In genomic region chrX:149937328-149937727, GRCh38 we compare ENCODE assay signal across 10 cellular contexts. TPM values are rescaled to one million over a fixed set of nuclear protein-coding genes. Genes with fewer than 3 reads are reported as not detected.
DNase-seq lines count a peak whose midpoint lies in the region; ATAC-seq and TF ChIP-seq lines count a peak whose summit lies in the region.
"Not testable (repeated sequence)": the region's sequence is repeated elsewhere in the genome, so short reads cannot be mapped to it uniquely, and the experiment has no call there.
"Had no signal": no experiment of that assay in that cellular context is flagged by ENCODE, and none has a peak within 500 bp of the region (broad histone marks: within the 10 kb centered on the region; RNA-seq: fewer than 3 reads in every experiment).

No MANE protein-coding gene starts in this region.

- H3K27me3 ChIP-seq in DOHH2 (ENCODE audit: control insufficient read depth, low read length); MG63; fibroblast of lung (ENCODE audit: control insufficient read depth, insufficient read depth, low read length); right lobe of liver; ovary; tibial nerve: not testable (repeated sequence)

- H3K9me3 ChIP-seq in DOHH2 (ENCODE audit: control insufficient read depth, insufficient read depth, low read length); MG63; fibroblast of lung (ENCODE audit: control insufficient read depth, insufficient read depth, low read depth, low read length); right lobe of liver; ovary; tibial nerve: not testable (repeated sequence)

- peak overlapping the region; percentile 96 for H3K9ac ChIP-seq in fibroblast of lung (ENCODE audit: insufficient read depth, low read length)

- H4K20me1 ChIP-seq in DOHH2 (ENCODE audit: control insufficient read depth, insufficient read depth, low read depth, low read length); fibroblast of lung (ENCODE audit: control insufficient read depth, extremely low read depth, insufficient read depth, low read length): not testable (repeated sequence)

- not testable (repeated sequence) for H3K4me1 ChIP-seq in DOHH2 (ENCODE audit: control insufficient read depth, low read length); fibroblast of lung (ENCODE audit: control insufficient read depth, extremely low read depth, insufficient read depth, low read length); right lobe of liver; ovary (ENCODE audit: insufficient read depth); tibial nerve

- peaks cover 13% of the 10 kb centered on the region for H3K79me2 ChIP-seq in DOHH2 (ENCODE audit: control insufficient read depth, low read length)
- not testable (repeated sequence) for H3K79me2 ChIP-seq in fibroblast of lung (ENCODE audit: control insufficient read depth, insufficient read depth, low read length)

- H3K9me2 ChIP-seq in DOHH2 (replicated peaks; ENCODE audit: control insufficient read depth, low read length): not testable (repeated sequence)

- H2AFZ ChIP-seq in fibroblast of lung (ENCODE audit: low read length): not testable (repeated sequence)

- peak overlapping the region; percentile 82 for H3K4me3 Mint-ChIP-seq in activated CD4-positive, alpha-beta T cell treated with anti-CD3 and anti-CD28 coated beads for 36 hours
- peak overlapping the region; percentile 82 to 96 (median 91) for H3K4me3 Mint-ChIP-seq in brain

- TF ChIP-seq CTCF in DOHH2 (IDR thresholded peaks at IDR 0.05; ENCODE audit: low read depth, low read length, poor library complexity, severe bottlenecking); brain (conservative IDR thresholded peaks at IDR 0.05); fibroblast of lung (conservative IDR thresholded peaks at IDR 0.05 in 1 of 2, IDR thresholded peaks at IDR 0.05 in 1 of 2; ENCODE audit: low read depth in 1 of 2, low read length in 2 of 2); right lobe of liver (IDR thresholded peaks at IDR 0.05); ovary (IDR thresholded peaks at IDR 0.05); tibial nerve (IDR thresholded peaks at IDR 0.05): not testable (repeated sequence)

- H3K4me3 ChIP-seq in DOHH2 (ENCODE audit: low read length): peak overlapping the region; percentile 87
- H3K4me3 ChIP-seq in MG63: peak overlapping the region; percentile 90
- peak overlapping the region; percentile 68 to 79 (median 78) for H3K4me3 ChIP-seq in fibroblast of lung (replicated peaks in 1 of 4; ENCODE audit: control extremely low read depth in 1 of 4, insufficient read depth in 1 of 4, low read depth in 3 of 4, low read length in 4 of 4)
- peak overlapping the region; percentile 41 to 71 (median 65) for H3K4me3 ChIP-seq in right lobe of liver
- peak overlapping the region; percentile 61 for H3K4me3 ChIP-seq in ovary
- H3K4me3 ChIP-seq in tibial nerve: peak overlapping the region; percentile 44 to 82 (median 56)

- POLR2A ChIA-PET in activated CD4-positive, alpha-beta T cell treated with anti-CD3 and anti-CD28 coated beads for 36 hours (lab: Charles Lee): not testable (repeated sequence)

- H3K4me1 Mint-ChIP-seq in activated CD4-positive, alpha-beta T cell treated with anti-CD3 and anti-CD28 coated beads for 36 hours; brain: not testable (repeated sequence)

- not testable (repeated sequence) for H3K36me3 ChIP-seq in DOHH2 (ENCODE audit: control insufficient read depth, low read length); MG63; fibroblast of lung (ENCODE audit: control insufficient read depth, insufficient read depth, low read length); right lobe of liver; ovary
- peaks cover 0 to 11% (median 0%) of the 10 kb centered on the region in 3 donors for H3K36me3 ChIP-seq in tibial nerve

- H3K9me3 Mint-ChIP-seq in activated CD4-positive, alpha-beta T cell treated with anti-CD3 and anti-CD28 coated beads for 36 hours (ENCODE audit: low read depth): not testable (repeated sequence)
- peaks cover 0 to 19% (median 3%) of the 10 kb centered on the region in 5 experiments for H3K9me3 Mint-ChIP-seq in brain

- ATAC-seq in activated CD4-positive, alpha-beta T cell treated with anti-CD3 and anti-CD28 coated beads for 36 hours; right lobe of liver: not testable (repeated sequence)

- CTCF ChIA-PET in activated CD4-positive, alpha-beta T cell treated with anti-CD3 and anti-CD28 coated beads for 36 hours (lab: Charles Lee): not testable (repeated sequence)

- whole genome bisulfite sequencing in right lobe of liver (ENCODE audit: insufficient coverage, low coverage, low lambda C conversion rate, missing lambda C conversion rate): 56% methylated on average over 2 of the region's 5 CpGs
- WGBS in ovary, 3 donors: 52 to 65% (median 53%) methylated on average over 5 of the region's 5 CpGs
- 46 to 63% methylated on average over 3 to 5 of the region's 5 CpGs for WGBS in tibial nerve, 2 donors

- not testable (repeated sequence) for H3K27me3 Mint-ChIP-seq in activated CD4-positive, alpha-beta T cell treated with anti-CD3 and anti-CD28 coated beads for 36 hours; brain

- peak overlapping the region; percentile 73 for H3K4me2 ChIP-seq in DOHH2 (ENCODE audit: low read length)
- peak overlapping the region; percentile 81 for H3K4me2 ChIP-seq in fibroblast of lung (ENCODE audit: extremely low read depth, insufficient read depth, low read length)

- not testable (repeated sequence) for TF ChIP-seq EP300 in ovary (IDR thresholded peaks at IDR 0.05); tibial nerve (IDR thresholded peaks at IDR 0.05)

- H3K36me3 Mint-ChIP-seq in activated CD4-positive, alpha-beta T cell treated with anti-CD3 and anti-CD28 coated beads for 36 hours (ENCODE audit: low read depth); brain: not testable (repeated sequence)

- intact Hi-C loops in activated CD4-positive, alpha-beta T cell treated with anti-CD3 and anti-CD28 coated beads for 36 hours (cut with DNase I, micrococcal nuclease): loop anchor here in 1 of 2 experiments (5.0 kb wide), 1 partner anchor 755 kb away; the partner anchor contains the start of gene MTMR1
- intact Hi-C loops in right lobe of liver (cut with DNase I); ovary (cut with DNase I): not testable (repeated sequence)

- DNase-seq in MG63; activated CD4-positive, alpha-beta T cell treated with anti-CD3 and anti-CD28 coated beads for 36 hours; fibroblast of lung (ENCODE audit: low read depth in 2 of 2); right lobe of liver; ovary; tibial nerve (ENCODE audit: low spot score in 2 of 2): not testable (repeated sequence)

- TF ChIP-seq POLR2A in right lobe of liver (IDR thresholded peaks at IDR 0.05); ovary (IDR thresholded peaks at IDR 0.05); tibial nerve (IDR thresholded peaks at IDR 0.05): not testable (repeated sequence)

- H3K27ac ChIP-seq in DOHH2 (ENCODE audit: low read depth, low read length): not testable (repeated sequence)
- H3K27ac ChIP-seq in fibroblast of lung (ENCODE audit: insufficient read depth, low read length) (peak overlapping the region; percentile 97), right lobe of liver (peak overlapping the region in 1 of 3 donors; percentile 88), ovary (peak overlapping the region; percentile 76 to 93), tibial nerve (peak overlapping the region; percentile 86 to 97 (median 89))

- H3K27ac Mint-ChIP-seq in activated CD4-positive, alpha-beta T cell treated with anti-CD3 and anti-CD28 coated beads for 36 hours: peak overlapping the region; percentile 82
- peak overlapping the region in 3 of 5 experiments; percentile 81 to 97 (median 82) for H3K27ac Mint-ChIP-seq in brain

- H3F3A ChIP-seq in DOHH2 (ENCODE audit: control insufficient read depth, insufficient read depth): not testable (repeated sequence)

RNA-seq across cellular contexts. Expression of gene EOLA2, which starts 1.0 kb away (rescaled TPM):
- 50.6 and 51.1 TPM in 2 replicates for total RNA-seq in MG63 (2014; rRNA removed; shearing (Covaris generic); ENCODE audit: low replicate concordance)
- total RNA-seq in activated CD4-positive, alpha-beta T cell treated with anti-CD3 and anti-CD28 coated beads for 36 hours: 10 to 100 TPM; 11.5 to 27.7 TPM
- polyA plus RNA-seq in brain (ENCODE audit: insufficient read depth, low read depth, low replicate concordance) (33.8 TPM), fibroblast of lung (31.6 and 34.9 TPM in 2 replicates), ovary (10 to 100 TPM; 16.4 to 23.7 TPM)
- total RNA-seq in fibroblast of lung (15.9 and 17.2 TPM in 2 replicates), right lobe of liver (10 to 100 TPM; 13.8 to 26.9 (median 16.7) TPM), ovary (10 to 100 TPM; 23.0 to 37.9 (median 32.5) TPM), tibial nerve (10 to 100 TPM; 35.0 to 40.8 (median 38.3) TPM)
- polyA plus RNA-seq in fibroblast of lung (2012): 28.2 and 32.6 TPM in 2 replicates
- 19.9 and 25.1 TPM in 2 replicates for polyA minus RNA-seq in fibroblast of lung (ENCODE audit: low replicate concordance)

RNA-seq across cellular contexts. Expression of gene HSFX4, which starts 8.0 kb away (rescaled TPM):
- not detected in 2 replicates for total RNA-seq in MG63 (2014; rRNA removed; shearing (Covaris generic); ENCODE audit: low replicate concordance)
- not detected for total RNA-seq in activated CD4-positive, alpha-beta T cell treated with anti-CD3 and anti-CD28 coated beads for 36 hours
- polyA plus RNA-seq in brain (ENCODE audit: insufficient read depth, low read depth, low replicate concordance) (not detected), fibroblast of lung (not detected in 2 replicates), ovary (not detected)
- total RNA-seq in fibroblast of lung (not detected in 2 replicates), right lobe of liver (not detected), ovary (not detected), tibial nerve (not detected)
- polyA plus RNA-seq in fibroblast of lung (2012): not detected in 2 replicates
- polyA minus RNA-seq in fibroblast of lung (ENCODE audit: low replicate concordance): not detected in 2 replicates
- total RNA-seq: dermis microvascular lymphatic vessel endothelial cell, renal cortical epithelial cell had no signal

RNA-seq across cellular contexts. Expression of gene MAGEA8, which starts 56.3 kb away (rescaled TPM):
- not detected in 2 replicates for total RNA-seq in MG63 (2014; rRNA removed; shearing (Covaris generic); ENCODE audit: low replicate concordance)
- total RNA-seq in activated CD4-positive, alpha-beta T cell treated with anti-CD3 and anti-CD28 coated beads for 36 hours: not detected
- polyA plus RNA-seq in brain (ENCODE audit: insufficient read depth, low read depth, low replicate concordance) (not detected), fibroblast of lung (not detected in 2 replicates), ovary (not detected)
- total RNA-seq in fibroblast of lung (not detected in 2 replicates), right lobe of liver (not detected), ovary (not detected), tibial nerve (not detected)
- polyA plus RNA-seq in fibroblast of lung (2012): not detected in 2 replicates
- polyA minus RNA-seq in fibroblast of lung (ENCODE audit: low replicate concordance): not detected in 2 replicates
- total RNA-seq: dermis microvascular lymphatic vessel endothelial cell, renal cortical epithelial cell had no signal
